ENCODE assay signal across 7 cellular contexts in the genomic region with DNA sequence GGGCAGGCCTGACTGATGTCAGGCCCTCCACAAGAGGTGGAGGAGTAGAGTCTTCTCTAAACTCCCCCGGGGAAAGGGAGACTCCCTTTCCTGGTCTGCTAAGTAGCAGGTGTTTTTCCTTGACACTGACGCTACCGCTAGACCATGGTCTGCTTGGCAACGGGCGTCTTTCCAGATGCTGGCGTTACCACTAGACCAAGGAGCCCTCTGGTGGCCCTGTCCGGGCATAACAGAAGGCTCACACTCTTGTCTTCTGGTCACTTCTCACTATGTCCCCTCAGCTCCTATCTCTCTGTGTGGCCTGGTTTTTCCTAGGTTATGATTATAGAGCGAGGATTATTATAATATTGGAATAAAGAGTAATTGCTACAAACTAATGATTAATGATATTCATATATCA.
DNase-seq lines count a peak whose midpoint lies in the region; ATAC-seq and TF ChIP-seq lines count a peak whose summit lies in the region.
"Not testable (repeated sequence)": the region's sequence is repeated elsewhere in the genome, so short reads cannot be mapped to it uniquely, and the experiment has no call there.

No MANE protein-coding gene starts in this region.

- H3K36me3 Mint-ChIP-seq in HFFc6 (ENCODE audit: low read depth); WTC11; chondrocyte (ENCODE audit: low read depth); glutamatergic neuron (ENCODE audit: unreplicated experiment): not testable (repeated sequence)

- not testable (repeated sequence) for H3K27ac ChIP-seq in PC-3 (ENCODE audit: low read length); psoas muscle

- not testable (repeated sequence) for H2AFZ ChIP-seq in PC-3 (ENCODE audit: low read length)

- not testable (repeated sequence) for BruUV-seq in PC-3 (replicated peaks; lab: Mats Ljungman, UMichigan)

- WGBS in psoas muscle, 3 donors: 93 to 98% (median 98%) methylated on average over 8 of the region's 8 CpGs

- H3K4me2 ChIP-seq in PC-3 (ENCODE audit: low read length): not testable (repeated sequence)

- H3K9me3 Mint-ChIP-seq in HFFc6; WTC11; chondrocyte (ENCODE audit: low read depth); glutamatergic neuron (ENCODE audit: unreplicated experiment): not testable (repeated sequence)

- H3K4me3 ChIP-seq in PC-3 (ENCODE audit: low read length); psoas muscle: not testable (repeated sequence)

- intact Hi-C loops in PC-3 (cut with micrococcal nuclease): not testable (repeated sequence)
- intact Hi-C loops in psoas muscle (cut with DNase I): loop anchor here in 1 of 2 donors (5.0 kb wide), 1 partner anchor 84 kb away; the partner anchor contains the start of gene OSBPL8

- not testable (repeated sequence) for H3F3A ChIP-seq in PC-3 (ENCODE audit: low read length, unreplicated experiment)

- not testable (repeated sequence) for H3K79me2 ChIP-seq in PC-3 (ENCODE audit: low read length)

- TF ChIP-seq CTCF in HFFc6 (IDR thresholded peaks at IDR 0.05) (peak; percentile 54), PC-3 (conservative IDR thresholded peaks at IDR 0.05; ENCODE audit: low read depth, low read length) (0 out of 2 replicates have a peak, but pooled peaks have one; percentile 21), chondrocyte (IDR thresholded peaks at IDR 0.05) (peak; percentile 59), glutamatergic neuron (IDR thresholded peaks at IDR 0.05; ENCODE audit: partially characterized antibody, unreplicated experiment) (peak; percentile 21), psoas muscle (IDR thresholded peaks at IDR 0.05) (peak; percentile 14)
- not testable (repeated sequence) for TF ChIP-seq CTCF in WTC11 (IDR thresholded peaks at IDR 0.05)

- H4K20me1 ChIP-seq in PC-3 (ENCODE audit: low read length): not testable (repeated sequence)

- not testable (repeated sequence) for H3K36me3 ChIP-seq in PC-3 (ENCODE audit: low read depth, low read length); psoas muscle (ENCODE audit: insufficient read depth in 1 of 2, low read depth in 1 of 2)

- H3K27me3 ChIP-seq in PC-3 (ENCODE audit: low read length); psoas muscle (ENCODE audit: insufficient read depth in 3 of 3, low read length in 2 of 3): not testable (repeated sequence)

- POLR2A ChIA-PET in PC-3 (lab: Charles Lee; ENCODE audit: unreplicated experiment); WTC11 (lab: Charles Lee): not testable (repeated sequence)

- not testable (repeated sequence) for H3K27ac Mint-ChIP-seq in HFFc6; WTC11; chondrocyte (ENCODE audit: unreplicated experiment); glutamatergic neuron (ENCODE audit: unreplicated experiment)

- H3K4me1 Mint-ChIP-seq in HFFc6 (ENCODE audit: low read depth); WTC11; chondrocyte (ENCODE audit: low read depth); glutamatergic neuron (ENCODE audit: low read depth, unreplicated experiment): not testable (repeated sequence)

- not testable (repeated sequence) for H3K4me1 ChIP-seq in PC-3 (ENCODE audit: insufficient read depth, low read length)
- H3K4me1 ChIP-seq in psoas muscle: peaks cover 40% of the 10 kb centered on the region

- H3K9me2 ChIP-seq in PC-3 (replicated peaks; ENCODE audit: low read length): not testable (repeated sequence)

- ATAC-seq in PC-3, WTC11, psoas muscle: not testable (repeated sequence)

- DNase-seq in DMS 273 (lab: John Stamatoyannopoulos, UW; ENCODE audit: unreplicated experiment): peak; percentile 48
- DNase-seq in HFFc6; PC-3; chondrocyte (ENCODE audit: low spot score): not testable (repeated sequence)
- peak; percentile 60 for DNase-seq in WTC11 (ENCODE audit: low spot score)
- peak; percentile 49 for DNase-seq in glutamatergic neuron
- peak; percentile 26 to 50 for DNase-seq in psoas muscle

- not testable (repeated sequence) for H3K9me3 ChIP-seq in PC-3 (ENCODE audit: low read length); psoas muscle

- not testable (repeated sequence) for H3K4me3 Mint-ChIP-seq in HFFc6; WTC11; chondrocyte (ENCODE audit: unreplicated experiment); glutamatergic neuron (ENCODE audit: unreplicated experiment)

- CTCF ChIA-PET in PC-3 (lab: Charles Lee); WTC11 (lab: Charles Lee): not testable (repeated sequence)

- not testable (repeated sequence) for H3K27me3 Mint-ChIP-seq in HFFc6 (ENCODE audit: insufficient read depth); WTC11 (ENCODE audit: low read depth); chondrocyte (ENCODE audit: low read depth); glutamatergic neuron (ENCODE audit: unreplicated experiment)

- H3K9ac ChIP-seq in PC-3 (ENCODE audit: low read length): not testable (repeated sequence)
